8 cellular contexts compared by ENCODE assay signal in genomic region chr14:74018704-74019407, GRCh38. TPM values are rescaled to one million over a fixed set of nuclear protein-coding genes. Genes with fewer than 3 reads are reported as not detected.
DNase-seq lines count a peak whose midpoint lies in the region; ATAC-seq, FAIRE-seq and TF ChIP-seq lines count a peak whose summit lies in the region.

BBOF1 (plus strand) TSS chr14:74019349; CDS start chr14:74019479, 130 bp downstream.
ENTPD5 (minus strand) TSS chr14:74019288; CDS start chr14:73988102, 31,186 bp downstream.

- dilution Hi-C loops in keratinocyte (cut with MboI; ENCODE audit: extremely low pct_ligation_motif_present, low sequenced_read_pairs), result no loop called here

- peak within 1 kb of the TSS; percentile 79 for H3K4me2 ChIP-seq in keratinocyte (ENCODE audit: control insufficient read depth, extremely low read depth, insufficient read depth, low read depth, low read length)

- no peak for FAIRE-seq in keratinocyte (lab: Jason Lieb, UNC)

- DNase-seq in NCI-H226 (peak; percentile 79), caudate nucleus (lab: John Stamatoyannopoulos, UW) (peak; percentile 16 to 93 (median 77)), keratinocyte (ENCODE audit: low read depth, low spot score) (peak; percentile 30)
- DNase-seq in activated CD4-positive, CD25-positive, alpha-beta regulatory T cell (lab: John Stamatoyannopoulos, UW), result peak; percentile 64 to 82 (median 71)
- DNase-seq in stimulated activated CD4-positive, alpha-beta T cell treated with anti-CD3 and anti-CD28 coated beads, Interleukin-12 subunit alpha, Interleukin-12 subunit beta, amount 100 ng/mL, for 4 hours, result peak; percentile 82

- peak within 1 kb of the TSS; percentile 95 for H3K9ac ChIP-seq in keratinocyte (ENCODE audit: control insufficient read depth, extremely low read depth, insufficient read depth, low read length)

- H3K79me2 ChIP-seq in ACC112 (ENCODE audit: control insufficient read depth, insufficient read depth, low read length, unreplicated experiment) (no peaks in the 10 kb centered on the region), keratinocyte (ENCODE audit: control insufficient read depth, insufficient read depth, low read length) (no peaks in the 10 kb centered on the region)

- H3K27ac ChIP-seq in ACC112 (ENCODE audit: low read depth, low read length) (peak within 1 kb of the TSS; percentile 94), caudate nucleus (ENCODE audit: low read depth, low read length) (peak within 1 kb of the TSS; percentile 83), keratinocyte (ENCODE audit: control insufficient read depth, insufficient read depth, low read length) (peak within 1 kb of the TSS; percentile 89)

- ATAC-seq in GM18873 (IDR thresholded peaks at IDR 0.05; ENCODE audit: low FRiP score, unreplicated experiment) (peak; percentile 56), HG03108 (IDR thresholded peaks at IDR 0.05; ENCODE audit: unreplicated experiment) (peak; percentile 84)

- no peaks in the 10 kb centered on the region for H3K36me3 ChIP-seq in ACC112 (ENCODE audit: insufficient read depth, low read length)
- no peaks in the 10 kb centered on the region for H3K36me3 ChIP-seq in keratinocyte (ENCODE audit: control insufficient read depth in 2 of 2, extremely low read depth in 1 of 2, insufficient read depth in 2 of 2, low read length in 2 of 2)

- H2AFZ ChIP-seq in ACC112 (ENCODE audit: low read length, unreplicated experiment) (peak within 1 kb of the TSS; percentile 98), keratinocyte (ENCODE audit: control insufficient read depth, low read length) (peak within 1 kb of the TSS; percentile 78)

- no peaks in the 10 kb centered on the region for H3K27me3 ChIP-seq in ACC112 (ENCODE audit: insufficient read depth, low read length)
- no peaks in the 10 kb centered on the region for H3K27me3 ChIP-seq in keratinocyte (ENCODE audit: control insufficient read depth, extremely low read depth, insufficient read depth, low read length)

- H3K4me1 ChIP-seq in ACC112 (ENCODE audit: control insufficient read depth, insufficient read depth, low read length, unreplicated experiment) (peaks cover 3% of the 10 kb centered on the region), keratinocyte (ENCODE audit: control insufficient read depth, extremely low read depth, insufficient read depth, low read length) (peaks cover 9% of the 10 kb centered on the region)

- H4K20me1 ChIP-seq in keratinocyte (ENCODE audit: control insufficient read depth, extremely low read depth, insufficient read depth, low read length), result no peaks in the 10 kb centered on the region

- no peak for TF ChIP-seq CTCF in keratinocyte (optimal IDR thresholded peaks at IDR 0.05 in 1 of 3, IDR thresholded peaks at IDR 0.05 in 1 of 3, conservative IDR thresholded peaks at IDR 0.05 in 1 of 3; ENCODE audit: extremely low read depth in 1 of 3, insufficient read depth in 2 of 3, low read length in 3 of 3)

- H3K9me1 ChIP-seq in keratinocyte (ENCODE audit: control insufficient read depth, extremely low read depth, insufficient read depth, low read length), result no peaks in the 10 kb centered on the region

- no peaks in the 10 kb centered on the region for H3K9me3 ChIP-seq in keratinocyte (ENCODE audit: control insufficient read depth, low read depth, low read length)

- H3K4me3 ChIP-seq in ACC112 (ENCODE audit: low read depth, low read length) (peak within 1 kb of the TSS; percentile 97), keratinocyte (ENCODE audit: control insufficient read depth in 2 of 3, extremely low read depth in 1 of 3, insufficient read depth in 2 of 3, low read depth in 1 of 3, low read length in 3 of 3) (peak within 1 kb of the TSS; percentile 80 to 85 (median 83))

RNA-seq across cellular contexts. Expression of gene BBOF1, which starts in this region (rescaled TPM):
- polyA plus RNA-seq in keratinocyte, result 1.9 to 3.0 TPM (median 2.7 TPM) in 3 replicates
- polyA plus RNA-seq in keratinocyte (2011; ENCODE audit: low read depth), result 3.2 TPM
- 2.1 and 2.8 TPM in 2 replicates for polyA plus RNA-seq in keratinocyte (2011; cell fraction: cytosol; rRNA removed)
- 3.2 and 3.6 TPM in 2 replicates for polyA plus RNA-seq in keratinocyte (2011; cell fraction: nucleus; rRNA removed)
- 1.3 and 3.4 TPM in 2 replicates for polyA plus RNA-seq in keratinocyte (2012; ENCODE audit: low replicate concordance)
- 0.26 to 1.4 TPM in 2 of 3 replicates, not detected in the other for polyA minus RNA-seq in keratinocyte
- polyA minus RNA-seq in keratinocyte (2011; cell fraction: cytosol; rRNA and poly(A)+ RNA removed), result 4.0 TPM
- polyA minus RNA-seq in keratinocyte (2011; cell fraction: nucleus; rRNA and poly(A)+ RNA removed), result 1.3 and 1.9 TPM in 2 replicates

RNA-seq across cellular contexts. Expression of gene ENTPD5, which starts in this region (rescaled TPM):
- 8.7 to 10.5 TPM (median 10.4 TPM) in 3 replicates for polyA plus RNA-seq in keratinocyte
- polyA plus RNA-seq in keratinocyte (2011; ENCODE audit: low read depth), result 4.4 TPM
- polyA plus RNA-seq in keratinocyte (2011; cell fraction: cytosol; rRNA removed), result 8.7 and 14.3 TPM in 2 replicates
- polyA plus RNA-seq in keratinocyte (2011; cell fraction: nucleus; rRNA removed), result 15.5 and 16.9 TPM in 2 replicates
- 6.0 and 7.9 TPM in 2 replicates for polyA plus RNA-seq in keratinocyte (2012; ENCODE audit: low replicate concordance)
- 5.6 to 13.6 TPM (median 8.6 TPM) in 3 replicates for polyA minus RNA-seq in keratinocyte
- polyA minus RNA-seq in keratinocyte (2011; cell fraction: cytosol; rRNA and poly(A)+ RNA removed), result 9.0 TPM
- 7.9 and 12.8 TPM in 2 replicates for polyA minus RNA-seq in keratinocyte (2011; cell fraction: nucleus; rRNA and poly(A)+ RNA removed)

Comparison
In these comparisons a context has a peak if more than half of its experiments do, and no peak if none do; other contexts are left out.
1. Peak in every context shown above with its lines: DNase-seq, ATAC-seq, H3K4me3 ChIP-seq and H3K27ac ChIP-seq.
2. DNase-seq: peak in every context shown above with its lines; median percentile 82 in stimulated activated CD4-positive, alpha-beta T cell treated with anti-CD3 and anti-CD28 coated beads, Interleukin-12 subunit alpha, Interleukin-12 subunit beta, amount 100 ng/mL, for 4 hours; 79 in NCI-H226; 77 in caudate nucleus; 71 in activated CD4-positive, CD25-positive, alpha-beta regulatory T cell; 30 in keratinocyte.